ENCODE assay signal across 12 cellular contexts in the genomic region with DNA sequence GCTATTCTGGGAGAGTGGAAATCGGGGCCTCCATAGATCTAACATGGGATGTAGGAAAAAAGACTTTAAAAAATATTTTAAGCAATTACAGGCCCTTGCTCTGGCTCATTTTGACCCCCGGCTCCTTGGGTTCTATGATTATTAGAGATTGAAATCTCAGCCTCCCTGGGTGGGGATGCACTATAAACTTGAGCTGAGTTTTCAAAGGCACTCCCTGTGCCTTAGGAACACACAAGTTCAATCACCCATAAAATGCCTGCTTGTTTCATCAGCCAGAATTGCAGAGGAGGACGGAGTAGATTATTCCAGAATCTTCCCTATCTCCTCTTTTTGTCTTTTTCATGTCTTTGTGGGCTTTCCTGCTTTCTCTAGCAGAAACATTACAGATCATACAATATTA.
A peak's percentile ranks its signal among the peaks of the same experiment; 100 is the strongest.
DNase-seq lines count a peak whose midpoint lies in the region; ATAC-seq and TF ChIP-seq lines count a peak whose summit lies in the region.
"Had no signal": no experiment of that assay in that cellular context is flagged by ENCODE, and none has a peak within 500 bp of the region (broad histone marks: within the 10 kb centered on the region; RNA-seq: fewer than 3 reads in every experiment).

No MANE protein-coding gene starts in this region.

- intact Hi-C loops in IMR-90 (cut with micrococcal nuclease), result no loop called here

- no peak overlapping the region; the same call in 1 of the 2 replicates for H4K5ac ChIP-seq in IMR-90 (ENCODE audit: low read depth, low read length)

- no peak for TF ChIP-seq EP300 in tibial nerve (IDR thresholded peaks at IDR 0.05)

- no TSS peak for BruUV-seq in IMR-90 (replicated peaks; lab: Mats Ljungman, UMichigan)

- no peak overlapping the region for H3K4me3 ChIP-seq in IMR-90 (ENCODE audit: insufficient read depth, low read depth, low read length)
- no peak overlapping the region for H3K4me3 ChIP-seq in neural progenitor cell
- H3K4me3 ChIP-seq in tibial nerve, result no peak overlapping the region
- H3K4me3 ChIP-seq: BLaER1 treated with 17β-estradiol and CSF1 and Interleukin-3, amounts not matched to agents 10 nM and 100 nM; HAP-1 had no signal

- ATAC-seq in IMR-90 (ENCODE audit: low read depth) (no peak), GM21381 (IDR thresholded peaks at IDR 0.05; ENCODE audit: unreplicated experiment) (no peak)
- ATAC-seq: HepG2 had no signal

- H2AFZ ChIP-seq in IMR-90 (replicated peaks; ENCODE audit: low read length, poor library complexity) (no peak overlapping the region), neural progenitor cell (replicated peaks) (no peak overlapping the region)

- H3K56ac ChIP-seq in IMR-90 (ENCODE audit: extremely low read depth, insufficient read depth, low read length), result no peak overlapping the region

- no peak overlapping the region for H3K23ac ChIP-seq in IMR-90 (ENCODE audit: low read depth, low read length)

- no peak for TF ChIP-seq RAD21 in IMR-90 (IDR thresholded peaks at IDR 0.05; ENCODE audit: low read length)

- no peaks in the 10 kb centered on the region for H3F3A ChIP-seq in neural progenitor cell (ENCODE audit: low read depth)

- H2BK120ac ChIP-seq in IMR-90 (ENCODE audit: low read depth, low read length), result peak overlapping the region; percentile 97; the same call in 1 of the 2 replicates

- H3K36me3 Mint-ChIP-seq in brain (peaks cover 10% of the 10 kb centered on the region), neural progenitor cell (peaks cover 31% of the 10 kb centered on the region)

- in situ Hi-C loops in IMR-90 (cut with MboI; ENCODE audit: low sequenced_read_pairs), result no loop called here

- H3K27me3 ChIP-seq in IMR-90 (ENCODE audit: control insufficient read depth, insufficient read depth, low read length), result no peaks in the 10 kb centered on the region
- H3K27me3 ChIP-seq in neural progenitor cell, result no peaks in the 10 kb centered on the region
- H3K27me3 ChIP-seq in tibial nerve, result no peaks in the 10 kb centered on the region
- H3K27me3 ChIP-seq: BLaER1 treated with 17β-estradiol and CSF1 and Interleukin-3, amounts not matched to agents 10 nM and 100 nM had no signal

- H3K4me2 ChIP-seq in IMR-90 (ENCODE audit: low read depth, low read length), result no peak overlapping the region
- no peak overlapping the region for H3K4me2 ChIP-seq in neural progenitor cell
- H3K4me2 ChIP-seq: BLaER1 treated with 17β-estradiol and CSF1 and Interleukin-3, amounts not matched to agents 10 nM and 100 nM had no signal

- WGBS in IMR-90 (ENCODE audit: extremely low coverage in 2 of 2, insufficient read length in 1 of 2), 2 experiments, result 100% methylated on average over 1 of the region's 3 CpGs; no CpG with 5 or more reads in 1 of the 2 experiments
- 71 to 77% methylated on average over 3 of the region's 3 CpGs for WGBS in tibial nerve, 2 donors

- H3K79me1 ChIP-seq in IMR-90 (ENCODE audit: low read depth in 1 of 2, low read length in 2 of 2), result peaks cover 0 to 18% of the 10 kb centered on the region in 2 experiments; a peak in 2 of 4 replicates

- H3K18ac ChIP-seq in IMR-90 (ENCODE audit: low read depth, low read length), result peak overlapping the region; percentile 20; the same call in 1 of the 2 replicates

- 0 out of 2 replicates have a peak overlapping the region, but pooled peaks have one; percentile 40 for H3K14ac ChIP-seq in IMR-90 (replicated peaks; ENCODE audit: low read depth, low read length)

- no peak overlapping the region for H3K9ac ChIP-seq in IMR-90 (ENCODE audit: low read depth, low read length)
- no peak overlapping the region for H3K9ac ChIP-seq in neural progenitor cell
- H3K9ac ChIP-seq: BLaER1 treated with 17β-estradiol and CSF1 and Interleukin-3, amounts not matched to agents 10 nM and 100 nM had no signal

- H3K27me3 Mint-ChIP-seq in brain (no peaks in the 10 kb centered on the region), neural progenitor cell (ENCODE audit: insufficient read depth, low read depth) (peaks cover 6% of the 10 kb centered on the region)
- H3K27me3 Mint-ChIP-seq: CD4-positive, CD25-positive, alpha-beta regulatory T cell had no signal

- peaks cover 5 to 12% (median 8%) of the 10 kb centered on the region in 5 experiments for H3K9me3 Mint-ChIP-seq in brain
- peaks cover 14% of the 10 kb centered on the region for H3K9me3 Mint-ChIP-seq in neural progenitor cell

- no peak overlapping the region for H2AK9ac ChIP-seq in IMR-90 (replicated peaks; ENCODE audit: low read depth, low read length, poor library complexity)

- H3K36me3 ChIP-seq in IMR-90 (ENCODE audit: control insufficient read depth, insufficient read depth, low read length) (no peaks in the 10 kb centered on the region), neural progenitor cell (no peaks in the 10 kb centered on the region), tibial nerve (no peaks in the 10 kb centered on the region)
- H3K36me3 ChIP-seq: BLaER1 treated with 17β-estradiol and CSF1 and Interleukin-3, amounts not matched to agents 10 nM and 100 nM; HAP-1 had no signal

- peaks cover 25% of the 10 kb centered on the region for H3K4me1 ChIP-seq in IMR-90 (ENCODE audit: control insufficient read depth, insufficient read depth, low read length)
- peaks cover 17% of the 10 kb centered on the region for H3K4me1 ChIP-seq in neural progenitor cell
- peaks cover 3 to 58% (median 22%) of the 10 kb centered on the region in 4 donors for H3K4me1 ChIP-seq in tibial nerve
- H3K4me1 ChIP-seq: BLaER1 treated with 17β-estradiol and CSF1 and Interleukin-3, amounts not matched to agents 10 nM and 100 nM had no signal

- dilution Hi-C loops in IMR-90 (cut with HindIII; ENCODE audit: low sequenced_read_pairs, unreplicated experiment), result no loop called here

- H4K20me1 ChIP-seq in IMR-90 (ENCODE audit: insufficient read depth, low read length), result no peaks in the 10 kb centered on the region
- H4K20me1 ChIP-seq in neural progenitor cell (ENCODE audit: low read depth), result no peaks in the 10 kb centered on the region
- H4K20me1 ChIP-seq: BLaER1 treated with 17β-estradiol and CSF1 and Interleukin-3, amounts not matched to agents 10 nM and 100 nM had no signal

- peak overlapping the region; percentile 72; the same call in 1 of the 2 replicates for H2AK5ac ChIP-seq in IMR-90 (ENCODE audit: low read depth, low read length)

- H3K4ac ChIP-seq in IMR-90 (ENCODE audit: low read depth, low read length), result peak overlapping the region; percentile 36; the same call in 1 of the 2 replicates

- H3K27ac Mint-ChIP-seq in brain (peak overlapping the region in 4 of 5 experiments; percentile 45 to 98 (median 97)), neural progenitor cell (peak overlapping the region; percentile 85)

- peak overlapping the region; percentile 72; the same call in 1 of the 2 replicates for H2BK20ac ChIP-seq in IMR-90 (ENCODE audit: low read depth, low read length)

- TF ChIP-seq POLR2A in IMR-90 (IDR thresholded peaks at IDR 0.05; ENCODE audit: low read depth, low read length), result no peak
- TF ChIP-seq POLR2A in tibial nerve (IDR thresholded peaks at IDR 0.05), result no peak

- H3K79me2 ChIP-seq in neural progenitor cell (ENCODE audit: low read depth), result no peaks in the 10 kb centered on the region

- CTCF ChIA-PET in IMR-90 (lab: Yijun Ruan, JAX), result interaction anchor here (1.0 kb wide), 1 partner anchor 16 kb away, joined by 5 read pairs; no protein-coding TSS in a partner anchor

- peak overlapping the region; percentile 48; the same call in 1 of the 2 replicates for H4K91ac ChIP-seq in IMR-90 (ENCODE audit: insufficient read depth, low read depth, low read length)

- H2BK15ac ChIP-seq in IMR-90 (ENCODE audit: low read depth, low read length), result peak overlapping the region; percentile 89; the same call in 1 of the 3 replicates

- H4K8ac ChIP-seq in IMR-90 (ENCODE audit: low read depth in 2 of 2, low read length in 2 of 2), result no peak overlapping the region

- DNase-seq in IMR-90, result no peak
- no peak for DNase-seq in neural progenitor cell (ENCODE audit: low spot score)
- DNase-seq in tibial nerve (ENCODE audit: low spot score in 2 of 2), result no peak
- no peak for DNase-seq in NCI-H2081 (lab: John Stamatoyannopoulos, UW)
- no peak for DNase-seq in DMS153 (lab: John Stamatoyannopoulos, UW)
- DNase-seq: ACHN; CD4-positive, CD25-positive, alpha-beta regulatory T cell had no signal

- H2BK5ac ChIP-seq in IMR-90 (ENCODE audit: low read depth, low read length, poor library complexity, severe bottlenecking), result no peak overlapping the region

- H3K4me1 Mint-ChIP-seq in brain (peaks cover 53% of the 10 kb centered on the region), neural progenitor cell (peaks cover 52% of the 10 kb centered on the region)

- peaks cover 17% of the 10 kb centered on the region for H3K9me1 ChIP-seq in IMR-90 (ENCODE audit: insufficient read depth, low read length)

- H3K27ac ChIP-seq in IMR-90 (ENCODE audit: insufficient read depth, low read length) (no peak overlapping the region), neural progenitor cell (no peak overlapping the region), tibial nerve (peak overlapping the region; percentile 74 to 93 (median 89))
- H3K27ac ChIP-seq: BLaER1 treated with 17β-estradiol and CSF1 and Interleukin-3, amounts not matched to agents 10 nM and 100 nM had no signal

- TF ChIP-seq CTCF in IMR-90 (conservative IDR thresholded peaks at IDR 0.05; ENCODE audit: low read depth, low read length), result no peak
- TF ChIP-seq CTCF in brain (conservative IDR thresholded peaks at IDR 0.05), result no peak
- TF ChIP-seq CTCF in neural progenitor cell (IDR thresholded peaks at IDR 0.05), result no peak
- TF ChIP-seq CTCF in tibial nerve (IDR thresholded peaks at IDR 0.05), result no peak

- POLR2A ChIA-PET in IMR-90 (lab: Charles Lee; ENCODE audit: unreplicated experiment), result no interaction called here

- H3K4me3 Mint-ChIP-seq in brain (no peak overlapping the region), neural progenitor cell (no peak overlapping the region)
- H3K4me3 Mint-ChIP-seq: CD4-positive, CD25-positive, alpha-beta regulatory T cell had no signal

- no peaks in the 10 kb centered on the region for H3K9me3 ChIP-seq in IMR-90 (ENCODE audit: control insufficient read depth, insufficient read depth, low read length)
- H3K9me3 ChIP-seq in neural progenitor cell (ENCODE audit: low read depth), result no peaks in the 10 kb centered on the region
- H3K9me3 ChIP-seq in tibial nerve, result no peaks in the 10 kb centered on the region
- H3K9me3 ChIP-seq: HAP-1 had no signal

TF ChIP-seq in IMR-90, 13 proteins besides CTCF, POLR2A, EP300 and RAD21 (continues in another document):
- TF ChIP-seq MXI1 (IDR thresholded peaks at IDR 0.05; ENCODE audit: borderline replicate concordance, low read depth, low read length) (no peak), MAZ (IDR thresholded peaks at IDR 0.05; ENCODE audit: borderline replicate concordance, low read depth, low read length) (no peak), NFE2L2 (IDR thresholded peaks at IDR 0.05; ENCODE audit: low read depth, low read length) (no peak), CHD1 (IDR thresholded peaks at IDR 0.05; ENCODE audit: low read depth, low read length) (no peak), CEBPB (IDR thresholded peaks at IDR 0.05; ENCODE audit: low read depth, low read length) (no peak)

Comparison
In these comparisons a context has a peak if more than half of its experiments do, and no peak if none do; other contexts are left out.
1. H3K27ac ChIP-seq: peak in tibial nerve (4 of 4); none in IMR-90 (single experiment) and neural progenitor cell (single experiment).